In the genomic region with DNA sequence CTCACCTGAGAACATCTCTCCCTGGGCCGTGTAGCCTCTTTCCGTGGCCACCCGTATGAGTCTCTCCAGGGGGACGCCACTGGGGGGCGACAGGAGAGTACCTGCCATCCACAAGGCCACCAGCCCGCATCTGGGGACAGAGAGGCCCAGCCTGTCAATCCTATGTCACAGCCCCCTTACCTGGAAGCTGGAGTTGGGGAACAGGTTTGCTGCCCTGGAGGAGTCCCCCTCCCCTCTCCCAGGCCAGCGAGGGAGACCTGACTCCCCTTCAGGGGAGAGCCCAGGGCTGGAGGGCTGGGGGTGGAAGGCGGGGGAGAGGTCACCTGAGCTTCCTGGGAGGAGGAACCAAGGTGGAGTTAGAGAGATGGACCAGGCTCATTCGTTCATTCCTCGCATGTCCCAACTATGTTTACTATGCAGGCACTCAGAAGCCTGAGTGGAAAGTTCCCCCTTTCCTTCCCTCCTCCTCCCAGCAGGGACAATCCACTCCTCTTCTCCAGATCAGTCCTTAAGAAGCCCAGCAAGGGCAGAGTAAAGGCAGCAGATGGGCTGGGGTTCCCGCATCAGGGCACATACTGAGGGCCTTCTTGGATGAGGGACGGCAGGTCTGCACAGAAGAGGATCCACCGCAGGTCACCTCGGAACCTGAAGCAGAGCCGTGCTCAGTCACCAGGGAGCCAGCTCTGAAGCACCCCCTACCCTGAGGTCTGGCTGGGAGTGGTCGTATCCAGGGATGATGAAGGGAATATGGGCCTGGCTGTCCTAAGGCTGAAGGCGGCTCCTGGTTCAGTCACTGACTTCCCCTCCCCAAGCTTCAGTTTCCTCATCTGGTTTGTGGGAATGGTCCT, we compare ENCODE assay signal across 11 cellular contexts. TPM values are rescaled to one million over a fixed set of nuclear protein-coding genes. Genes with fewer than 3 reads are reported as not detected.
DNase-seq lines count a peak whose midpoint lies in the region; ATAC-seq, FAIRE-seq and TF ChIP-seq lines count a peak whose summit lies in the region.
"Had no signal": no experiment of that assay in that cellular context is flagged by ENCODE, and none has a peak within 500 bp of the region (broad histone marks: within the 10 kb centered on the region; RNA-seq: fewer than 3 reads in every experiment).

No MANE protein-coding gene starts in this region.

- no peaks in the 10 kb centered on the region for H3K36me3 Mint-ChIP-seq in mesothelial cell of epicardium

- H3K27me3 Mint-ChIP-seq in mesothelial cell of epicardium (ENCODE audit: low read depth): no peaks in the 10 kb centered on the region

- in situ Hi-C loops in K562 (cut with MboI): no loop called here

- BruUV-seq in K562 (replicated peaks; lab: Mats Ljungman, UMichigan): no TSS peak

- TF ChIP-seq RAD21 in K562 (CRISPR knock-in tag; conservative IDR thresholded peaks at IDR 0.05 in 1 of 2, IDR thresholded peaks at IDR 0.05 in 1 of 2): peak in 1 of 2 experiments; percentile 54; a peak in 3 of 4 replicates

- peak overlapping the region; percentile 89 for H3K27ac Mint-ChIP-seq in mesothelial cell of epicardium

- H3K9me3 Mint-ChIP-seq in mesothelial cell of epicardium: no peaks in the 10 kb centered on the region

- peaks cover 22% of the 10 kb centered on the region for H3K4me1 Mint-ChIP-seq in mesothelial cell of epicardium

- no peak overlapping the region for H3K4me3 Mint-ChIP-seq in mesothelial cell of epicardium

- no peak for FAIRE-seq in D721Med (lab: Jason Lieb, UNC)
- FAIRE-seq in K562 (lab: Jason Lieb, UNC): no peak

- H3K9me3 ChIP-seq in HUES6 (ENCODE audit: control insufficient read depth, insufficient read depth, low read depth, low read length) (no peaks in the 10 kb centered on the region), K562 (replicated peaks; ENCODE audit: control insufficient read depth, insufficient read depth, low read depth, low read length) (no peaks in the 10 kb centered on the region)
- H3K9me3 ChIP-seq: suprapubic skin had no signal

- H3K27me3 ChIP-seq in HUES6 (ENCODE audit: control insufficient read depth, insufficient read depth, low read length) (no peaks in the 10 kb centered on the region), K562 (ENCODE audit: control insufficient read depth in 2 of 2, insufficient read depth in 2 of 2, low read length in 2 of 2) (no peaks in the 10 kb centered on the region)
- H3K27me3 ChIP-seq: suprapubic skin had no signal

- 54% methylated on average over 15 of the region's 17 CpGs for WGBS in K562 (ENCODE audit: insufficient coverage, low coverage, missing lambda C conversion rate)

- CTCF ChIA-PET in K562 (lab: Yijun Ruan, JAX; ENCODE audit: low intra/inter-chr PET ratio): no interaction called here

- intact Hi-C loops in K562 (cut with micrococcal nuclease): loop anchor here (5.0 kb wide), 1 partner anchor 82 kb away; no protein-coding TSS in a partner anchor

- DNase-seq in D721Med (ENCODE audit: insufficient read length, low spot score) (no peak), K562 (ENCODE audit: extremely low read depth in 1 of 4, low spot score in 3 of 4) (peak; percentile 42 to 64 (median 56)), mesothelial cell of epicardium (ENCODE audit: low spot score in 2 of 2, unreplicated experiment in 2 of 2) (no peak), GDM1 (lab: John Stamatoyannopoulos, UW) (no peak), NCI-H1092 treated with DMSO at 0.1 percent for 48 hours (lab: John Stamatoyannopoulos, UW) (no peak)
- DNase-seq: NCI-H2171, retina had no signal

- H3K27ac ChIP-seq in HUES6 (ENCODE audit: low read depth, low read length): no peak overlapping the region; the same call in 1 of the 2 replicates
- H3K27ac ChIP-seq in K562 (ENCODE audit: extremely low read depth, low read depth, low read length): no peak overlapping the region
- H3K27ac ChIP-seq: suprapubic skin had no signal

- H2AFZ ChIP-seq in K562 (ENCODE audit: low read depth, low read length): no peak overlapping the region

- no peaks in the 10 kb centered on the region for H3K9me1 ChIP-seq in K562 (ENCODE audit: control insufficient read depth, insufficient read depth, low read length)

- H3K4me2 ChIP-seq in K562 (ENCODE audit: insufficient read depth, low read length): no peak overlapping the region

- POLR2A ChIA-PET in K562 (lab: Yijun Ruan, JAX): interaction anchor here (0.7 to 1.8 kb wide), 6 partner anchors 9 to 24 kb away, joined by 3 to 6 read pairs (median 3); no protein-coding TSS in a partner anchor

- H3K79me2 ChIP-seq in K562 (ENCODE audit: control insufficient read depth, insufficient read depth, low read length): peaks cover 21% of the 10 kb centered on the region

- H3K4me1 ChIP-seq in HUES6 (ENCODE audit: control insufficient read depth, insufficient read depth, low read length) (peaks cover 20% of the 10 kb centered on the region), K562 (replicated peaks in 1 of 2; ENCODE audit: control insufficient read depth in 2 of 2, insufficient read depth in 2 of 2, low read length in 2 of 2) (peaks cover 13 to 52% of the 10 kb centered on the region in 2 experiments)

- H3K36me3 ChIP-seq in HUES6 (ENCODE audit: control insufficient read depth, insufficient read depth, low read length): peaks cover 33% of the 10 kb centered on the region
- peaks cover 7% of the 10 kb centered on the region; the same call in 2 of the 3 replicates for H3K36me3 ChIP-seq in K562 (ENCODE audit: control insufficient read depth, insufficient read depth, low read length)

- H3K4me3 ChIP-seq in HUES6 (ENCODE audit: low read depth, low read length): peak overlapping the region; percentile 3; the same call in 1 of the 2 replicates
- no peak overlapping the region for H3K4me3 ChIP-seq in K562
- H3K4me3 ChIP-seq: suprapubic skin had no signal

- 0 out of 2 replicates have a peak, but pooled peaks cover 3% of the 10 kb centered on the region for H4K20me1 ChIP-seq in K562 (replicated peaks; ENCODE audit: control insufficient read depth, insufficient read depth, low read length)

- peak; percentile 75 for ATAC-seq in K562
- no peak for ATAC-seq in GM18520 (IDR thresholded peaks at IDR 0.05; ENCODE audit: unreplicated experiment)
- no peak for ATAC-seq in HG03565 (IDR thresholded peaks at IDR 0.05; ENCODE audit: unreplicated experiment)

- no peak for TF ChIP-seq POLR2A in K562 (conservative IDR thresholded peaks at IDR 0.05)

- no peak for TF ChIP-seq EP300 in K562 (IDR thresholded peaks at IDR 0.05; ENCODE audit: low read length)

- H3K9ac ChIP-seq in HUES6 (ENCODE audit: low read length) (peak overlapping the region; percentile 39), K562 (ENCODE audit: insufficient read depth in 1 of 2, low read depth in 2 of 2, low read length in 2 of 2) (peak overlapping the region in 1 of 2 experiments; percentile 85; a peak in 2 of 4 replicates)

- TF ChIP-seq CTCF in D721Med (IDR thresholded peaks at IDR 0.05; ENCODE audit: insufficient read depth, missing control alignments): peak; percentile 20
- peak; percentile 55 to 57 (median 56) for TF ChIP-seq CTCF in K562 (IDR thresholded peaks at IDR 0.05 in 2 of 3, conservative IDR thresholded peaks at IDR 0.05 in 1 of 3; ENCODE audit: insufficient read depth in 2 of 3, low read depth in 1 of 3, low read length in 3 of 3)
- TF ChIP-seq CTCF in mesothelial cell of epicardium (IDR thresholded peaks at IDR 0.05; ENCODE audit: unreplicated experiment): no peak

RNA-seq across cellular contexts. Expression of a gene that starts 5.5 kb away (rescaled TPM):
- 17.6 and 35.1 TPM in 2 replicates for total RNA-seq in K562 (2011; cell fraction: chromatin; rRNA removed; ENCODE audit: low replicate concordance)
- total RNA-seq in K562 (2011; cell fraction: nucleolus; rRNA removed): 16.7 and 18.3 TPM in 2 replicates
- 22.2 and 28.6 TPM in 2 replicates for total RNA-seq in K562 (2011; cell fraction: nucleoplasm; rRNA removed)
- total RNA-seq in K562 (2014; rRNA removed) (2.3 and 3.3 TPM in 2 replicates), K562 (2014; rRNA removed; fragmentation: Illumina TruSeq; extraction: Trizol) (1.7 and 2.0 TPM in 2 replicates), K562 (2015; rRNA removed; fragmentation: Illumina TruSeq; extraction: Trizol) (1.7 and 2.9 TPM in 2 replicates), K562 (2021) (14.4 and 16.6 TPM in 2 replicates), mesothelial cell of epicardium (14.2 to 18.4 TPM (median 15.0 TPM) in 3 replicates)
- polyA plus RNA-seq in K562 (2011; rRNA removed) (4.9 and 12.9 TPM in 2 replicates), K562 (2014; fragmentation: Illumina TruSeq; extraction: Trizol) (12.8 and 13.1 TPM in 2 replicates), K562 (2014; fragmentation: Nextera tagmentation; extraction: Ambion mirVana) (1 to 10 TPM; 4.8 to 5.1 TPM), K562 (2014; rRNA removed) (7.5 and 8.5 TPM in 2 replicates)
- 10.8 and 11.7 TPM in 2 replicates for polyA plus RNA-seq in K562 (2011; cell fraction: cytosol; rRNA removed)
- 28.9 and 39.1 TPM in 2 replicates for polyA plus RNA-seq in K562 (2011; cell fraction: nucleus; rRNA removed)
- 14.9 and 28.4 TPM in 2 replicates for polyA plus RNA-seq in K562 (2012)
- polyA minus RNA-seq in K562 (2011; rRNA and poly(A)+ RNA removed): 3.5 and 4.1 TPM in 2 replicates
- polyA minus RNA-seq in K562 (2011; cell fraction: cytosol; rRNA and poly(A)+ RNA removed): 12.6 and 20.3 TPM in 2 replicates
- 3.8 and 7.0 TPM in 2 replicates for polyA minus RNA-seq in K562 (2011; cell fraction: nucleus; rRNA and poly(A)+ RNA removed)

RNA-seq across cellular contexts. Expression of a gene that starts 6.2 kb away (rescaled TPM):
- 98.7 and 181 TPM in 2 replicates for total RNA-seq in K562 (2011; cell fraction: chromatin; rRNA removed; ENCODE audit: low replicate concordance)
- total RNA-seq in K562 (2011; cell fraction: nucleolus; rRNA removed): 171 and 186 TPM in 2 replicates
- 154 and 155 TPM in 2 replicates for total RNA-seq in K562 (2011; cell fraction: nucleoplasm; rRNA removed)
- total RNA-seq in K562 (2014; rRNA removed): 311 and 436 TPM in 2 replicates
- 83.8 and 106 TPM in 2 replicates for total RNA-seq in K562 (2014; rRNA removed; fragmentation: Illumina TruSeq; extraction: Trizol)
- 130 and 150 TPM in 2 replicates for total RNA-seq in K562 (2015; rRNA removed; fragmentation: Illumina TruSeq; extraction: Trizol)
- total RNA-seq in K562 (2021): 185 and 193 TPM in 2 replicates
- polyA plus RNA-seq in K562 (2011; rRNA removed): 230 and 371 TPM in 2 replicates
- polyA plus RNA-seq in K562 (2011; cell fraction: cytosol; rRNA removed): 179 and 223 TPM in 2 replicates
- 665 and 764 TPM in 2 replicates for polyA plus RNA-seq in K562 (2011; cell fraction: nucleus; rRNA removed)
- 170 and 298 TPM in 2 replicates for polyA plus RNA-seq in K562 (2012)
- polyA plus RNA-seq in K562 (2014; fragmentation: Illumina TruSeq; extraction: Trizol): 205 and 262 TPM in 2 replicates
- 10 to 100 TPM; 16.3 to 24.7 TPM for polyA plus RNA-seq in K562 (2014; fragmentation: Nextera tagmentation; extraction: Ambion mirVana)
- polyA plus RNA-seq in K562 (2014; rRNA removed): 210 and 224 TPM in 2 replicates
- 186 and 256 TPM in 2 replicates for polyA minus RNA-seq in K562 (2011; rRNA and poly(A)+ RNA removed)
- 217 TPM in 2 replicates for polyA minus RNA-seq in K562 (2011; cell fraction: cytosol; rRNA and poly(A)+ RNA removed)
- polyA minus RNA-seq in K562 (2011; cell fraction: nucleus; rRNA and poly(A)+ RNA removed): 65.8 and 91.3 TPM in 2 replicates
- 109 to 121 TPM (median 111 TPM) in 3 replicates for total RNA-seq in mesothelial cell of epicardium

RNA-seq across cellular contexts. Expression of a gene that starts 27.9 kb away (rescaled TPM):
- 7.8 and 24.0 TPM in 2 replicates for total RNA-seq in K562 (2011; cell fraction: chromatin; rRNA removed; ENCODE audit: low replicate concordance)
- 14.8 and 15.4 TPM in 2 replicates for total RNA-seq in K562 (2011; cell fraction: nucleolus; rRNA removed)
- total RNA-seq in K562 (2011; cell fraction: nucleoplasm; rRNA removed): 8.1 and 11.3 TPM in 2 replicates
- total RNA-seq in K562 (2014; rRNA removed) (7.4 and 8.7 TPM in 2 replicates), K562 (2014; rRNA removed; fragmentation: Illumina TruSeq; extraction: Trizol) (3.4 and 4.0 TPM in 2 replicates), K562 (2015; rRNA removed; fragmentation: Illumina TruSeq; extraction: Trizol) (4.7 and 5.1 TPM in 2 replicates), K562 (2021) (9.0 and 9.3 TPM in 2 replicates), mesothelial cell of epicardium (26.2 to 28.3 TPM (median 27.0 TPM) in 3 replicates)
- polyA plus RNA-seq in K562 (2011; rRNA removed) (6.0 and 6.1 TPM in 2 replicates), K562 (2014; fragmentation: Illumina TruSeq; extraction: Trizol) (5.8 and 6.6 TPM in 2 replicates), K562 (2014; fragmentation: Nextera tagmentation; extraction: Ambion mirVana) (under 1 TPM; 0.08 to 0.22 TPM), K562 (2014; rRNA removed) (6.4 and 8.9 TPM in 2 replicates)
- 6.4 and 8.6 TPM in 2 replicates for polyA plus RNA-seq in K562 (2011; cell fraction: cytosol; rRNA removed)
- 5.3 and 9.3 TPM in 2 replicates for polyA plus RNA-seq in K562 (2011; cell fraction: nucleus; rRNA removed)
- polyA plus RNA-seq in K562 (2012): 6.0 and 10.0 TPM in 2 replicates
- polyA minus RNA-seq in K562 (2011; rRNA and poly(A)+ RNA removed): 7.3 and 9.6 TPM in 2 replicates
- polyA minus RNA-seq in K562 (2011; cell fraction: cytosol; rRNA and poly(A)+ RNA removed): 3.9 and 6.0 TPM in 2 replicates
- 4.3 and 4.7 TPM in 2 replicates for polyA minus RNA-seq in K562 (2011; cell fraction: nucleus; rRNA and poly(A)+ RNA removed)

RNA-seq across cellular contexts. Expression of a gene that starts 28.1 kb away (rescaled TPM):
- total RNA-seq in K562 (2011; cell fraction: chromatin; rRNA removed; ENCODE audit: low replicate concordance): 33.1 and 73.6 TPM in 2 replicates
- total RNA-seq in K562 (2011; cell fraction: nucleolus; rRNA removed): 54.3 and 55.7 TPM in 2 replicates
- total RNA-seq in K562 (2011; cell fraction: nucleoplasm; rRNA removed): 43.2 and 52.2 TPM in 2 replicates
- total RNA-seq in K562 (2014; rRNA removed) (18.3 and 20.0 TPM in 2 replicates), K562 (2014; rRNA removed; fragmentation: Illumina TruSeq; extraction: Trizol) (5.2 and 5.5 TPM in 2 replicates), K562 (2015; rRNA removed; fragmentation: Illumina TruSeq; extraction: Trizol) (12.9 and 13.6 TPM in 2 replicates), K562 (2021) (24.0 and 27.2 TPM in 2 replicates), mesothelial cell of epicardium (45.9 to 58.3 TPM (median 54.8 TPM) in 3 replicates)
- polyA plus RNA-seq in K562 (2011; rRNA removed) (14.4 and 17.6 TPM in 2 replicates), K562 (2014; fragmentation: Illumina TruSeq; extraction: Trizol) (7.2 and 15.7 TPM in 2 replicates), K562 (2014; fragmentation: Nextera tagmentation; extraction: Ambion mirVana) (under 1 TPM; 0.41 to 0.51 TPM), K562 (2014; rRNA removed) (26.5 and 32.3 TPM in 2 replicates)
- polyA plus RNA-seq in K562 (2011; cell fraction: cytosol; rRNA removed): 19.5 and 37.8 TPM in 2 replicates
- 55.8 and 89.2 TPM in 2 replicates for polyA plus RNA-seq in K562 (2011; cell fraction: nucleus; rRNA removed)
- polyA plus RNA-seq in K562 (2012): 16.4 and 27.2 TPM in 2 replicates
- polyA minus RNA-seq in K562 (2011; rRNA and poly(A)+ RNA removed): 7.3 and 13.0 TPM in 2 replicates
- 15.0 and 15.7 TPM in 2 replicates for polyA minus RNA-seq in K562 (2011; cell fraction: cytosol; rRNA and poly(A)+ RNA removed)
- 25.1 and 25.8 TPM in 2 replicates for polyA minus RNA-seq in K562 (2011; cell fraction: nucleus; rRNA and poly(A)+ RNA removed)

RNA-seq across cellular contexts. Expression of a gene that starts 30.5 kb away (rescaled TPM):
- 2.7 and 4.0 TPM in 2 replicates for total RNA-seq in K562 (2011; cell fraction: chromatin; rRNA removed; ENCODE audit: low replicate concordance)
- not detected in 2 replicates for total RNA-seq in K562 (2011; cell fraction: nucleolus; rRNA removed)
- total RNA-seq in K562 (2011; cell fraction: nucleoplasm; rRNA removed): not detected in 2 replicates
- total RNA-seq in K562 (2014; rRNA removed) (not detected in 2 replicates), K562 (2014; rRNA removed; fragmentation: Illumina TruSeq; extraction: Trizol) (not detected in 2 replicates), K562 (2015; rRNA removed; fragmentation: Illumina TruSeq; extraction: Trizol) (not detected in 2 replicates), K562 (2021) (not detected in 2 replicates), mesothelial cell of epicardium (1.2 to 2.7 TPM (median 1.4 TPM) in 3 replicates)
- polyA plus RNA-seq in K562 (2011; rRNA removed) (not detected in 2 replicates), K562 (2014; fragmentation: Illumina TruSeq; extraction: Trizol) (not detected in 2 replicates), K562 (2014; fragmentation: Nextera tagmentation; extraction: Ambion mirVana) (not detected), K562 (2014; rRNA removed) (0.21 and 1.1 TPM in 2 replicates)
- not detected in 2 replicates for polyA plus RNA-seq in K562 (2011; cell fraction: cytosol; rRNA removed)
- polyA plus RNA-seq in K562 (2011; cell fraction: nucleus; rRNA removed): 0.74 TPM in 1 of 2 replicates, not detected in the other
- 0.93 TPM in 1 of 2 replicates, not detected in the other for polyA plus RNA-seq in K562 (2012)
- polyA minus RNA-seq in K562 (2011; rRNA and poly(A)+ RNA removed): not detected in 2 replicates
- polyA minus RNA-seq in K562 (2011; cell fraction: cytosol; rRNA and poly(A)+ RNA removed): not detected in 2 replicates
- not detected in 2 replicates for polyA minus RNA-seq in K562 (2011; cell fraction: nucleus; rRNA and poly(A)+ RNA removed)

Comparison
In these comparisons a context has a peak if more than half of its experiments do, and no peak if none do; other contexts are left out.
1. DNase-seq: peak in K562 (4 of 4); none in D721Med (single experiment), mesothelial cell of epicardium (0 of 2), GDM1 (single experiment) and NCI-H1092 treated with DMSO at 0.1 percent for 48 hours (single experiment).